Comparison of ENCODE assay signal across 8 cellular contexts in genomic region chr22:43013355-43014061, GRCh38. TPM values are rescaled to one million over a fixed set of nuclear protein-coding genes. Genes with fewer than 3 reads are reported as not detected.
DNase-seq lines count a peak whose midpoint lies in the region; ATAC-seq, FAIRE-seq and TF ChIP-seq lines count a peak whose summit lies in the region.

No MANE protein-coding gene starts in this region.

- H3F3A ChIP-seq in GM23338 (replicated peaks; ENCODE audit: low read depth) = peaks cover 9% of the 10 kb centered on the region; the same call in 1 of the 2 replicates

- H3K36me3 ChIP-seq in GM23338 (ENCODE audit: insufficient read depth) (no peaks in the 10 kb centered on the region), small intestine (ENCODE audit: control insufficient read depth in 2 of 2, insufficient read depth in 2 of 2, low read length in 2 of 2) (no peaks in the 10 kb centered on the region)

- H4K20me1 ChIP-seq in GM23338 (replicated peaks; ENCODE audit: insufficient read depth) = peaks cover 40% of the 10 kb centered on the region

- H3K27ac ChIP-seq in GM23338 (ENCODE audit: low read depth) = peak overlapping the region; percentile 78; the same call in 1 of the 2 replicates
- no peak overlapping the region for H3K27ac ChIP-seq in right cardiac atrium (ENCODE audit: low read length)
- peak overlapping the region; percentile 22 for H3K27ac ChIP-seq in small intestine (ENCODE audit: low read depth in 1 of 2, low read length in 1 of 2)

- no peak overlapping the region for H2AFZ ChIP-seq in GM23338

- intact Hi-C loops in right cardiac atrium (cut with DNase I) = loop anchor here in 1 of 4 donors (10.0 kb wide), 1 partner anchor 109 kb away; no protein-coding TSS in a partner anchor

- H3K9me3 ChIP-seq in T-helper 17 cell (ENCODE audit: control insufficient read depth, low read length, poor library complexity, severe bottlenecking) = no peaks in the 10 kb centered on the region
- no peaks in the 10 kb centered on the region for H3K9me3 ChIP-seq in right cardiac atrium (ENCODE audit: control insufficient read depth, low read length)
- no peaks in the 10 kb centered on the region for H3K9me3 ChIP-seq in small intestine (ENCODE audit: control insufficient read depth, low read depth)

- H3K27me3 ChIP-seq in GM23338 (ENCODE audit: insufficient read depth) (peaks cover 4% of the 10 kb centered on the region; the same call in 1 of the 2 replicates), right cardiac atrium (ENCODE audit: control insufficient read depth, insufficient read depth) (no peaks in the 10 kb centered on the region), small intestine (ENCODE audit: control insufficient read depth in 2 of 2, insufficient read depth in 2 of 2, low read length in 2 of 2) (no peaks in the 10 kb centered on the region)

- H3K36me3 Mint-ChIP-seq in GM23338 (ENCODE audit: low read depth) (peaks cover 8% of the 10 kb centered on the region), T-helper 17 cell (ENCODE audit: low read depth) (no peaks in the 10 kb centered on the region)

- no peak for TF ChIP-seq CTCF in GM23338 (conservative IDR thresholded peaks at IDR 0.05; ENCODE audit: low read depth in 2 of 2)
- no peak for TF ChIP-seq CTCF in GM10266 (IDR thresholded peaks at IDR 0.05; ENCODE audit: control insufficient read depth, insufficient read depth, low read depth, missing control alignments)

- peak; percentile 1 for ATAC-seq in GM23338
- no peak for ATAC-seq in T-helper 17 cell
- no peak for ATAC-seq in right cardiac atrium
- no peak for ATAC-seq in HG03439 (IDR thresholded peaks at IDR 0.05; ENCODE audit: unreplicated experiment)
- ATAC-seq in HG03045 (IDR thresholded peaks at IDR 0.05; ENCODE audit: unreplicated experiment) = no peak

- H3K27ac Mint-ChIP-seq in GM23338 (no peak overlapping the region), T-helper 17 cell (peak overlapping the region; percentile 94)

- 20% methylated on average over 9 of the region's 9 CpGs for WGBS in right cardiac atrium
- WGBS in small intestine, 3 donors = 18 to 21% (median 18%) methylated on average over 9 of the region's 9 CpGs

- H3K4me1 ChIP-seq in GM23338 (ENCODE audit: insufficient read depth) (peaks cover 29% of the 10 kb centered on the region), right cardiac atrium (ENCODE audit: control insufficient read depth, insufficient read depth, low read length) (peaks cover 6% of the 10 kb centered on the region), small intestine (ENCODE audit: control insufficient read depth in 2 of 2, insufficient read depth in 1 of 2, low read depth in 1 of 2, low read length in 1 of 2) (peaks cover 7 to 9% of the 10 kb centered on the region in 2 donors)

- no peak for FAIRE-seq in small intestine (lab: Jason Lieb, UNC)

- DNase-seq in GM23338 (ENCODE audit: low spot score) (no peak), T-helper 17 cell (no peak), right cardiac atrium (no peak), small intestine (peak; percentile 55), GM10266 (ENCODE audit: extremely low spot score) (no peak), superior temporal gyrus (ENCODE audit: extremely low spot score) (no peak)

- no peaks in the 10 kb centered on the region for H3K9me2 ChIP-seq in GM23338 (ENCODE audit: insufficient read depth)

- H3K9me3 Mint-ChIP-seq in GM23338 = peaks cover 4% of the 10 kb centered on the region

- H3K27me3 Mint-ChIP-seq in GM23338 (ENCODE audit: insufficient read depth, low read depth, poor library complexity) (peaks cover 8% of the 10 kb centered on the region), T-helper 17 cell (no peaks in the 10 kb centered on the region)

- peaks cover 58% of the 10 kb centered on the region for H3K79me2 ChIP-seq in GM23338 (replicated peaks; ENCODE audit: insufficient read depth)

- H3K4me2 ChIP-seq in GM23338 = peak overlapping the region; percentile 95

- H3K4me3 ChIP-seq in GM23338 = peak overlapping the region; percentile 86
- H3K4me3 ChIP-seq in right cardiac atrium (ENCODE audit: low read length) = peak overlapping the region; percentile 85
- H3K4me3 ChIP-seq in small intestine (ENCODE audit: low read depth in 1 of 2, low read length in 2 of 2) = peak overlapping the region in 1 of 2 donors; percentile 98

- peak overlapping the region; percentile 97 for H3K4me3 Mint-ChIP-seq in GM23338
- peak overlapping the region; percentile 98 for H3K4me3 Mint-ChIP-seq in T-helper 17 cell

- peaks cover 24% of the 10 kb centered on the region for H3K4me1 Mint-ChIP-seq in GM23338
- H3K4me1 Mint-ChIP-seq in T-helper 17 cell = peaks cover 22% of the 10 kb centered on the region

TF ChIP-seq in GM23338, 12 proteins besides CTCF, POLR2A, EP300 and RAD21 (continues in another document):
- no peak for TF ChIP-seq EZH2 (IDR thresholded peaks at IDR 0.05; ENCODE audit: low read depth, unreplicated experiment)
- TF ChIP-seq EZH2phosphoT487 (IDR thresholded peaks at IDR 0.05; ENCODE audit: unreplicated experiment) = no peak
- TF ChIP-seq STAT1 (IDR thresholded peaks at IDR 0.05; ENCODE audit: unreplicated experiment) = no peak
- TF ChIP-seq POLR2AphosphoS5 (IDR thresholded peaks at IDR 0.05; ENCODE audit: low read depth) = no peak
- TF ChIP-seq NANOG (IDR thresholded peaks at IDR 0.05; ENCODE audit: borderline replicate concordance) = no peak
- TF ChIP-seq JUNB (IDR thresholded peaks at IDR 0.05; ENCODE audit: unreplicated experiment) = no peak
- TF ChIP-seq, protein P1, sequence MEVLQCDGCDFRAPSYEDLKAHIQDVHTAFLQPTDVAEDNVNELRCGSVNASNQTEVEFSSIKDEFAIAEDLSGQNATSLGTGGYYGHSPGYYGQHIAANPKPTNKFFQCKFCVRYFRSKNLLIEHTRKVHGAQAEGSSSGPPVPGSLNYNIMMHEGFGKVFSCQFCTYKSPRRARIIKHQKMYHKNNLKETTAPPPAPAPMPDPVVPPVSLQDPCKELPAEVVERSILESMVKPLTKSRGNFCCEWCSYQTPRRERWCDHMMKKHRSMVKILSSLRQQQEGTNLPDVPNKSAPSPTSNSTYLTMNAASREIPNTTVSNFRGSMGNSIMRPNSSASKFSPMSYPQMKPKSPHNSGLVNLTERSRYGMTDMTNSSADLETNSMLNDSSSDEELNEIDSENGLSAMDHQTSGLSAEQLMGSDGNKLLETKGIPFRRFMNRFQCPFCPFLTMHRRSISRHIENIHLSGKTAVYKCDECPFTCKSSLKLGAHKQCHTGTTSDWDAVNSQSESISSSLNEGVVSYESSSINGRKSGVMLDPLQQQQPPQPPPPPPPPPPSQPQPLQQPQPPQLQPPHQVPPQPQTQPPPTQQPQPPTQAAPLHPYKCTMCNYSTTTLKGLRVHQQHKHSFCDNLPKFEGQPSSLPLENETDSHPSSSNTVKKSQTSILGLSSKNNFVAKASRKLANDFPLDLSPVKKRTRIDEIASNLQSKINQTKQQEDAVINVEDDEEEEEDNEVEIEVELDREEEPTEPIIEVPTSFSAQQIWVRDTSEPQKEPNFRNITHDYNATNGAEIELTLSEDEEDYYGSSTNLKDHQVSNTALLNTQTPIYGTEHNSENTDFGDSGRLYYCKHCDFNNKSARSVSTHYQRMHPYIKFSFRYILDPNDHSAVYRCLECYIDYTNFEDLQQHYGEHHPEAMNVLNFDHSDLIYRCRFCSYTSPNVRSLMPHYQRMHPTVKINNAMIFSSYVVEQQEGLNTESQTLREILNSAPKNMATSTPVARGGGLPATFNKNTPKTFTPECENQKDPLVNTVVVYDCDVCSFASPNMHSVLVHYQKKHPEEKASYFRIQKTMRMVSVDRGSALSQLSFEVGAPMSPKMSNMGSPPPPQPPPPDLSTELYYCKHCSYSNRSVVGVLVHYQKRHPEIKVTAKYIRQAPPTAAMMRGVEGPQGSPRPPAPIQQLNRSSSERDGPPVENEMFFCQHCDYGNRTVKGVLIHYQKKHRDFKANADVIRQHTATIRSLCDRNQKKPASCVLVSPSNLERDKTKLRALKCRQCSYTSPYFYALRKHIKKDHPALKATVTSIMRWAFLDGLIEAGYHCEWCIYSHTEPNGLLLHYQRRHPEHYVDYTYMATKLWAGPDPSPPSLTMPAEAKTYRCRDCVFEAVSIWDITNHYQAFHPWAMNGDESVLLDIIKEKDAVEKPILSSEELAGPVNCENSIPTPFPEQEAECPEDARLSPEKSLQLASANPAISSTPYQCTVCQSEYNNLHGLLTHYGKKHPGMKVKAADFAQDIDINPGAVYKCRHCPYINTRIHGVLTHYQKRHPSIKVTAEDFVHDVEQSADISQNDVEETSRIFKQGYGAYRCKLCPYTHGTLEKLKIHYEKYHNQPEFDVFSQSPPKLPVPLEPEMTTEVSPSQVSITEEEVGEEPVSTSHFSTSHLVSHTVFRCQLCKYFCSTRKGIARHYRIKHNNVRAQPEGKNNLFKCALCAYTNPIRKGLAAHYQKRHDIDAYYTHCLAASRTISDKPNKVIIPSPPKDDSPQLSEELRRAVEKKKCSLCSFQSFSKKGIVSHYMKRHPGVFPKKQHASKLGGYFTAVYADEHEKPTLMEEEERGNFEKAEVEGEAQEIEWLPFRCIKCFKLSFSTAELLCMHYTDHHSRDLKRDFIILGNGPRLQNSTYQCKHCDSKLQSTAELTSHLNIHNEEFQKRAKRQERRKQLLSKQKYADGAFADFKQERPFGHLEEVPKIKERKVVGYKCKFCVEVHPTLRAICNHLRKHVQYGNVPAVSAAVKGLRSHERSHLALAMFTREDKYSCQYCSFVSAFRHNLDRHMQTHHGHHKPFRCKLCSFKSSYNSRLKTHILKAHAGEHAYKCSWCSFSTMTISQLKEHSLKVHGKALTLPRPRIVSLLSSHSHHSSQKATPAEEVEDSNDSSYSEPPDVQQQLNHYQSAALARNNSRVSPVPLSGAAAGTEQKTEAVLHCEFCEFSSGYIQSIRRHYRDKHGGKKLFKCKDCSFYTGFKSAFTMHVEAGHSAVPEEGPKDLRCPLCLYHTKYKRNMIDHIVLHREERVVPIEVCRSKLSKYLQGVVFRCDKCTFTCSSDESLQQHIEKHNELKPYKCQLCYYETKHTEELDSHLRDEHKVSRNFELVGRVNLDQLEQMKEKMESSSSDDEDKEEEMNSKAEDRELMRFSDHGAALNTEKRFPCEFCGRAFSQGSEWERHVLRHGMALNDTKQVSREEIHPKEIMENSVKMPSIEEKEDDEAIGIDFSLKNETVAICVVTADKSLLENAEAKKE (CRISPR knock-in tag; IDR thresholded peaks at IDR 0.05) = no peak
- TF ChIP-seq CREB1 (CRISPR knock-in tag; IDR thresholded peaks at IDR 0.05; ENCODE audit: low read depth) = no peak

RNA-seq across cellular contexts. Expression of gene PACSIN2, which starts 1.4 kb away (rescaled TPM):
- total RNA-seq in GM23338 (2014; rRNA removed; shearing (Covaris generic)) = 47.0 and 57.3 TPM in 2 replicates
- polyA plus RNA-seq in GM23338 (2016; fragmentation: Nextera tagmentation; extraction: Ambion mirVana) (23.5 and 24.6 TPM in 2 replicates), right cardiac atrium (40.4 TPM), small intestine (10 to 100 TPM; 28.9 to 53.3 (median 37.8) TPM)
- total RNA-seq in T-helper 17 cell (10 to 100 TPM; 36.8 to 61.3 TPM), right cardiac atrium (10 to 100 TPM; 66.7 to 85.6 (median 69.8) TPM)
